ENCODE assay signal across 21 cellular contexts in genomic region chr1:203493901-203494300, GRCh38. TPM values are rescaled to one million over a fixed set of nuclear protein-coding genes. Genes with fewer than 3 reads are reported as not detected.
A peak's percentile ranks its signal among the peaks of the same experiment; 100 is the strongest.
DNase-seq lines count a peak whose midpoint lies in the region; ATAC-seq and TF ChIP-seq lines count a peak whose summit lies in the region.
"Had no signal": no experiment of that assay in that cellular context is flagged by ENCODE, and none has a peak within 500 bp of the region (broad histone marks: within the 10 kb centered on the region; RNA-seq: fewer than 3 reads in every experiment).

Gene OPTC, plus strand, starts transcription at chr1:203494153. Its CDS starts 1,853 bp downstream, at chr1:203496006.

- H3K27me3 Mint-ChIP-seq in activated T-helper 17 cell treated with anti-CD3 and anti-CD28 coated beads, Interleukin-2, amount 50 U/mL, for 72 hours: peaks cover 10% of the 10 kb centered on the region
- peaks cover 17 to 18% of the 10 kb centered on the region in 2 donors for H3K27me3 Mint-ChIP-seq in stimulated activated naive B cell treated with anti-CD40 and anti-IgM and Interleukin-4, amounts not matched to agents 10 μg/mL and 1 μg/mL and 100 μg/mL, for 72 hours
- H3K27me3 Mint-ChIP-seq in CD4-positive, alpha-beta T cell: peaks cover 4% of the 10 kb centered on the region

- no peak within 1 kb of the TSS for H3K4me3 ChIP-seq in H7 (ENCODE audit: insufficient read depth, low read depth, low read length)
- H3K4me3 ChIP-seq: BLaER1 treated with 17β-estradiol and CSF1 and Interleukin-3, amounts not matched to agents 10 nM and 100 nM had no signal

- H3K27ac ChIP-seq in CD4-positive, alpha-beta T cell (ENCODE audit: low read depth, low read length): no peak within 1 kb of the TSS
- H3K27ac ChIP-seq: BLaER1 treated with 17β-estradiol and CSF1 and Interleukin-3, amounts not matched to agents 10 nM and 100 nM; HL-60 had no signal

- H3K36me3 Mint-ChIP-seq in activated T-helper 17 cell treated with anti-CD3 and anti-CD28 coated beads, Interleukin-2, amount 50 U/mL, for 72 hours (ENCODE audit: low read depth): no peaks in the 10 kb centered on the region
- no peaks in the 10 kb centered on the region for H3K36me3 Mint-ChIP-seq in stimulated activated naive B cell treated with anti-CD40 and anti-IgM and Interleukin-4, amounts not matched to agents 10 μg/mL and 1 μg/mL and 100 μg/mL, for 72 hours
- H3K36me3 Mint-ChIP-seq in CD4-positive, alpha-beta T cell (ENCODE audit: low read depth): no peaks in the 10 kb centered on the region
- H3K36me3 Mint-ChIP-seq: CD8-positive, alpha-beta memory T cell had no signal

- no peak for ATAC-seq in activated T-helper 17 cell treated with anti-CD3 and anti-CD28 coated beads, Interleukin-2, amount 50 U/mL, for 72 hours (replicated peaks)
- no peak for ATAC-seq in stimulated activated naive B cell treated with anti-CD40 and anti-IgM and Interleukin-4, amounts not matched to agents 10 μg/mL and 1 μg/mL and 100 μg/mL, for 72 hours (replicated peaks)
- ATAC-seq in SK-N-SH treated with all-trans-retinoic acid at 6 μM for 48 hours: no peak
- ATAC-seq in CD4-positive, alpha-beta T cell (ENCODE audit: poor library complexity): no peak
- ATAC-seq: HCT116 had no signal

- CTCF ChIA-PET in CD4-positive, alpha-beta T cell (lab: Charles Lee): interaction anchor here (0.6 to 2.1 kb wide), 2 partner anchors 227 to 1379 kb away, joined by 4 to 8 read pairs; no protein-coding TSS in a partner anchor

- peak within 1 kb of the TSS; percentile 28 for H3K27ac Mint-ChIP-seq in activated T-helper 17 cell treated with anti-CD3 and anti-CD28 coated beads, Interleukin-2, amount 50 U/mL, for 72 hours
- H3K27ac Mint-ChIP-seq in stimulated activated naive B cell treated with anti-CD40 and anti-IgM and Interleukin-4, amounts not matched to agents 10 μg/mL and 1 μg/mL and 100 μg/mL, for 72 hours: peak within 1 kb of the TSS; percentile 53
- H3K27ac Mint-ChIP-seq in CD4-positive, alpha-beta T cell: no peak within 1 kb of the TSS
- H3K27ac Mint-ChIP-seq: B cell; CD8-positive, alpha-beta memory T cell; HFFc6 had no signal

- no peaks in the 10 kb centered on the region for H3K4me1 Mint-ChIP-seq in activated T-helper 17 cell treated with anti-CD3 and anti-CD28 coated beads, Interleukin-2, amount 50 U/mL, for 72 hours
- no peaks in the 10 kb centered on the region for H3K4me1 Mint-ChIP-seq in stimulated activated naive B cell treated with anti-CD40 and anti-IgM and Interleukin-4, amounts not matched to agents 10 μg/mL and 1 μg/mL and 100 μg/mL, for 72 hours
- H3K4me1 Mint-ChIP-seq in CD4-positive, alpha-beta T cell (ENCODE audit: low read depth): peaks cover 5% of the 10 kb centered on the region

- no peaks in the 10 kb centered on the region for H3K9me3 Mint-ChIP-seq in activated T-helper 17 cell treated with anti-CD3 and anti-CD28 coated beads, Interleukin-2, amount 50 U/mL, for 72 hours
- H3K9me3 Mint-ChIP-seq in stimulated activated naive B cell treated with anti-CD40 and anti-IgM and Interleukin-4, amounts not matched to agents 10 μg/mL and 1 μg/mL and 100 μg/mL, for 72 hours: no peaks in the 10 kb centered on the region
- no peaks in the 10 kb centered on the region for H3K9me3 Mint-ChIP-seq in CD4-positive, alpha-beta T cell
- H3K9me3 Mint-ChIP-seq: CD8-positive, alpha-beta memory T cell; HFFc6 had no signal

- no peak for TF ChIP-seq CTCF in CD4-positive, alpha-beta T cell (IDR thresholded peaks at IDR 0.05)

- intact Hi-C loops in CD4-positive, alpha-beta T cell (cut with DNase I, micrococcal nuclease): no loop called here

- peak; percentile 73 for DNase-seq in H7
- peak; percentile 49 for DNase-seq in iPS-NIHi11 (ENCODE audit: low spot score)
- no peak for DNase-seq in stimulated activated naive B cell treated with anti-CD40 and anti-IgM and Interleukin-4, amounts not matched to agents 10 μg/mL and 1 μg/mL and 100 μg/mL, for 72 hours
- DNase-seq in SIG-M5 treated with dmso at 0.1 percent for 504 hours (lab: John Stamatoyannopoulos, UW; ENCODE audit: unreplicated experiment): no peak
- no peak for DNase-seq in CD4-positive, alpha-beta T cell
- DNase-seq: CD8-positive, alpha-beta memory T cell; COR-L47; DMS 273 treated with DMSO at 0.1 percent for 48 hours; DMS53; DND-41; EL; HFFc6 had no signal

- H3K4me3 Mint-ChIP-seq in activated T-helper 17 cell treated with anti-CD3 and anti-CD28 coated beads, Interleukin-2, amount 50 U/mL, for 72 hours: no peak within 1 kb of the TSS
- H3K4me3 Mint-ChIP-seq in stimulated activated naive B cell treated with anti-CD40 and anti-IgM and Interleukin-4, amounts not matched to agents 10 μg/mL and 1 μg/mL and 100 μg/mL, for 72 hours: no peak within 1 kb of the TSS
- H3K4me3 Mint-ChIP-seq in CD4-positive, alpha-beta T cell: no peak within 1 kb of the TSS
- H3K4me3 Mint-ChIP-seq: B cell, HFFc6 had no signal

- H3K27me3 ChIP-seq in H7 (ENCODE audit: control insufficient read depth, insufficient read depth, low read length): no peaks in the 10 kb centered on the region; the same call in 1 of the 2 replicates
- H3K27me3 ChIP-seq in CD4-positive, alpha-beta T cell (ENCODE audit: control insufficient read depth, insufficient read depth, low read length): no peaks in the 10 kb centered on the region
- H3K27me3 ChIP-seq: BLaER1 treated with 17β-estradiol and CSF1 and Interleukin-3, amounts not matched to agents 10 nM and 100 nM had no signal

- H3K9me3 ChIP-seq in CD4-positive, alpha-beta T cell (ENCODE audit: control insufficient read depth, low read length): no peaks in the 10 kb centered on the region
- H3K9me3 ChIP-seq: BLaER1 treated with 17β-estradiol and CSF1 and Interleukin-3, amounts not matched to agents 10 nM and 100 nM had no signal

- POLR2A ChIA-PET in CD4-positive, alpha-beta T cell (lab: Charles Lee): no interaction called here

- H3K36me3 ChIP-seq in H7 (replicated peaks; ENCODE audit: control insufficient read depth, insufficient read depth, low read length): no peaks in the 10 kb centered on the region
- H3K36me3 ChIP-seq: BLaER1 treated with 17β-estradiol and CSF1 and Interleukin-3, amounts not matched to agents 10 nM and 100 nM had no signal

TF ChIP-seq in SK-N-SH treated with all-trans-retinoic acid at 6 μM for 48 hours, 23 proteins besides CTCF, POLR2A, EP300 and RAD21 (continues in another document):
- TF ChIP-seq CREB5 (CRISPR knock-in tag; IDR thresholded peaks at IDR 0.05; ENCODE audit: low read depth) (no peak), ESRRG (CRISPR knock-in tag; IDR thresholded peaks at IDR 0.05) (no peak), RARB (CRISPR knock-in tag; IDR thresholded peaks at IDR 0.05) (no peak), ISL1 (CRISPR knock-in tag; IDR thresholded peaks at IDR 0.05) (no peak), ZNF70 (CRISPR knock-in tag; IDR thresholded peaks at IDR 0.05) (no peak), ZC3H10 (CRISPR knock-in tag; IDR thresholded peaks at IDR 0.05) (no peak), POU6F1 (CRISPR knock-in tag; IDR thresholded peaks at IDR 0.05; ENCODE audit: borderline replicate concordance, low read depth) (no peak), ZNF8 (CRISPR knock-in tag; IDR thresholded peaks at IDR 0.05) (no peak), TOX (CRISPR knock-in tag; IDR thresholded peaks at IDR 0.05; ENCODE audit: borderline replicate concordance) (no peak), ARNTL (CRISPR knock-in tag; IDR thresholded peaks at IDR 0.05; ENCODE audit: borderline replicate concordance, low read depth) (no peak), BACH2 (CRISPR knock-in tag; IDR thresholded peaks at IDR 0.05; ENCODE audit: borderline replicate concordance) (no peak), SNAI2 (CRISPR knock-in tag; IDR thresholded peaks at IDR 0.05) (no peak), CSDC2 (CRISPR knock-in tag; IDR thresholded peaks at IDR 0.05) (no peak), GLIS3 (CRISPR knock-in tag; IDR thresholded peaks at IDR 0.05) (no peak), ZFP30 (CRISPR knock-in tag; IDR thresholded peaks at IDR 0.05) (no peak)

RNA-seq across cellular contexts. Expression of gene OPTC, which starts in this region (rescaled TPM):
- total RNA-seq in H7 (2014; rRNA removed; shearing (Covaris generic)): 0.30 and 0.80 TPM in 2 replicates
- total RNA-seq in activated T-helper 17 cell treated with anti-CD3 and anti-CD28 coated beads, Interleukin-2, amount 50 U/mL, for 72 hours: not detected
- total RNA-seq in CD4-positive, alpha-beta T cell: not detected
- total RNA-seq: A172; B cell; CD8-positive, alpha-beta memory T cell; G401; HFFc6; HT1080 had no signal

Comparison
In these comparisons a context has a peak if more than half of its experiments do, and no peak if none do; other contexts are left out.
1. Peak in DNase-seq in H7; RNA of the gene not detected or under 1 TPM.